ENCODE assay signal across 1 cellular context in genomic region chr4:164913511-164913910, GRCh38.
TF ChIP-seq lines count a peak whose summit lies in the region.

No MANE protein-coding gene starts in this region.

TF ChIP-seq in HepG2, 621 proteins besides CTCF, POLR2A, EP300 and RAD21:
- TF ChIP-seq STAG1 (CRISPR knock-in tag; IDR thresholded peaks at IDR 0.05), result peak; percentile 23
